ENCODE assay signal across 15 cellular contexts in the genomic region with DNA sequence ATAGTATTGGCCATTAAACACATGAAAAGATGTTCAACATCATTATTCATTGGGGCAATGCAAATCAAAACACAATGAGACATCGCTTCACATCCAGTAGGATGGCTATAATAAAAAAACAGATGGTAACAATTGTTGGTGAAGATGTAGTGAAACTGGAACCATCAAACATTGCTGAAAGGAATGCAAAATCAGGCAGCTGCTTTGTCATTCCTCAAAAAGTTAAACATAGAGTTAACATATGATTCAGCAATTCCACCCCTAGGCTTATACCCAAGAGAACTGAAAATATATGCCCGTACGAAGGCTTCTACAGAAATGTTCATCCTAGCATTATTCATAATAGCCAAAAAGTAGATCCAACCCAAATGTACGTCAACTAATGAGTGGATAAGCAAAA.
A peak's percentile ranks its signal among the peaks of the same experiment; 100 is the strongest.
DNase-seq lines count a peak whose midpoint lies in the region; TF ChIP-seq lines count a peak whose summit lies in the region.
"Had no signal": no experiment of that assay in that cellular context is flagged by ENCODE, and none has a peak within 500 bp of the region (broad histone marks: within the 10 kb centered on the region; RNA-seq: fewer than 3 reads in every experiment).

No MANE protein-coding gene starts in this region.

- H3K4me2 ChIP-seq in PC-9: no peak overlapping the region

- no peaks in the 10 kb centered on the region for H3K27me3 Mint-ChIP-seq in endodermal cell (ENCODE audit: insufficient read depth)
- peaks cover 22% of the 10 kb centered on the region for H3K27me3 Mint-ChIP-seq in activated CD4-positive, alpha-beta T cell treated with anti-CD3 and anti-CD28 coated beads, Interleukin-2, amount 10 ng/mL, durations not matched to agents 24 days and 14 days

- H3K9me3 ChIP-seq in endodermal cell (ENCODE audit: control insufficient read depth, low read length): no peaks in the 10 kb centered on the region
- H3K9me3 ChIP-seq in PC-9 (ENCODE audit: insufficient read depth, low read depth): no peaks in the 10 kb centered on the region

- no peaks in the 10 kb centered on the region for H3K79me2 ChIP-seq in PC-9 (ENCODE audit: low read depth)

- H2AFZ ChIP-seq in PC-9: no peak overlapping the region

- no peaks in the 10 kb centered on the region for H3K27me3 ChIP-seq in endodermal cell (ENCODE audit: control insufficient read depth, insufficient read depth, low read length, poor library complexity, severe bottlenecking)
- H3K27me3 ChIP-seq in PC-9 (ENCODE audit: insufficient read depth, low read depth): no peaks in the 10 kb centered on the region

- H4K20me1 ChIP-seq in PC-9 (ENCODE audit: insufficient read depth): no peaks in the 10 kb centered on the region

- no peaks in the 10 kb centered on the region for H3K36me3 Mint-ChIP-seq in endodermal cell (ENCODE audit: low read depth)
- H3K36me3 Mint-ChIP-seq in activated CD4-positive, alpha-beta T cell treated with anti-CD3 and anti-CD28 coated beads, Interleukin-2, amount 10 ng/mL, durations not matched to agents 24 days and 14 days (ENCODE audit: low read depth): no peaks in the 10 kb centered on the region
- H3K36me3 Mint-ChIP-seq: CD14-positive monocyte had no signal

- H3K4me3 ChIP-seq in fibroblast of villous mesenchyme (ENCODE audit: low read depth, low read length) (no peak overlapping the region), endodermal cell (ENCODE audit: low read length) (no peak overlapping the region), PC-9 (no peak overlapping the region)

- H3K4me1 ChIP-seq in endodermal cell (ENCODE audit: control insufficient read depth, insufficient read depth, low read length): no peaks in the 10 kb centered on the region
- H3K4me1 ChIP-seq in PC-9 (replicated peaks; ENCODE audit: insufficient read depth): no peaks in the 10 kb centered on the region

- intact Hi-C loops in PC-9 (cut with micrococcal nuclease; ENCODE audit: unreplicated experiment): no loop called here
- intact Hi-C loops in activated CD4-positive, alpha-beta T cell treated with anti-CD3 and anti-CD28 coated beads, Interleukin-2, amount 10 ng/mL, durations not matched to agents 24 days and 14 days (cut with micrococcal nuclease): no loop called here

- no peak overlapping the region for H3K9ac ChIP-seq in endodermal cell (ENCODE audit: extremely low read depth, low read length, poor library complexity, severe bottlenecking)

- no peaks in the 10 kb centered on the region for H3F3A ChIP-seq in PC-9 (ENCODE audit: insufficient read depth, low read depth)

- peaks cover 4% of the 10 kb centered on the region for H3K4me1 Mint-ChIP-seq in endodermal cell
- H3K4me1 Mint-ChIP-seq in activated CD4-positive, alpha-beta T cell treated with anti-CD3 and anti-CD28 coated beads, Interleukin-2, amount 10 ng/mL, durations not matched to agents 24 days and 14 days: no peaks in the 10 kb centered on the region

- H3K36me3 ChIP-seq in endodermal cell (ENCODE audit: control insufficient read depth, insufficient read depth, low read length) (no peaks in the 10 kb centered on the region), PC-9 (ENCODE audit: low read depth) (no peaks in the 10 kb centered on the region)

- no TSS peak for BruUV-seq in PC-9 (replicated peaks; lab: Mats Ljungman, UMichigan)

- DNase-seq in GM04504 (ENCODE audit: low read depth) (peak; percentile 64), amniotic stem cell (lab: John Stamatoyannopoulos, UW) (peak; percentile 24), fibroblast of villous mesenchyme (ENCODE audit: low read depth) (peak; percentile 69), anterior cingulate cortex (lab: John Stamatoyannopoulos, UW) (no peak), endodermal cell (no peak), PC-9 (no peak)
- DNase-seq in activated CD4-positive, alpha-beta T cell treated with anti-CD3 and anti-CD28 coated beads, Interleukin-2, amount 10 ng/mL, durations not matched to agents 24 days and 14 days: no peak
- DNase-seq: COR-L47, NCI-H1048, NCI-H1694, NCI-H2107, NCI-H226, NCI-H526, OCI-M1 had no signal

- H3K9me2 ChIP-seq in PC-9 (ENCODE audit: insufficient read depth): no peaks in the 10 kb centered on the region

- no peak for TF ChIP-seq CTCF in fibroblast of villous mesenchyme (IDR thresholded peaks at IDR 0.05; ENCODE audit: insufficient read depth, low read depth, low read length)
- no peak for TF ChIP-seq CTCF in endodermal cell (conservative IDR thresholded peaks at IDR 0.05)
- no peak for TF ChIP-seq CTCF in PC-9 (conservative IDR thresholded peaks at IDR 0.05)

- CTCF ChIA-PET in PC-9 (lab: Charles Lee): no interaction called here

- H3K27ac ChIP-seq in endodermal cell (ENCODE audit: low read depth, low read length) (no peak overlapping the region), PC-9 (no peak overlapping the region)

- WGBS in endodermal cell (ENCODE audit: insufficient coverage in 1 of 2, insufficient read length in 1 of 2), 2 experiments: 84 to 88% methylated on average over 1 to 4 of the region's 4 CpGs

- H3K9me3 Mint-ChIP-seq in endodermal cell: no peaks in the 10 kb centered on the region
- H3K9me3 Mint-ChIP-seq in activated CD4-positive, alpha-beta T cell treated with anti-CD3 and anti-CD28 coated beads, Interleukin-2, amount 10 ng/mL, durations not matched to agents 24 days and 14 days: no peaks in the 10 kb centered on the region
- H3K9me3 Mint-ChIP-seq: CD14-positive monocyte had no signal

- POLR2A ChIA-PET in PC-9 (lab: Charles Lee; ENCODE audit: unreplicated experiment): no interaction called here

- no peak overlapping the region for H3K27ac Mint-ChIP-seq in endodermal cell
- H3K27ac Mint-ChIP-seq in activated CD4-positive, alpha-beta T cell treated with anti-CD3 and anti-CD28 coated beads, Interleukin-2, amount 10 ng/mL, durations not matched to agents 24 days and 14 days: no peak overlapping the region
- H3K27ac Mint-ChIP-seq: CD14-positive monocyte had no signal

- H3K4me3 Mint-ChIP-seq in endodermal cell: no peak overlapping the region
- no peak overlapping the region for H3K4me3 Mint-ChIP-seq in activated CD4-positive, alpha-beta T cell treated with anti-CD3 and anti-CD28 coated beads, Interleukin-2, amount 10 ng/mL, durations not matched to agents 24 days and 14 days
- H3K4me3 Mint-ChIP-seq: CD14-positive monocyte had no signal

Comparison
In these comparisons a context has a peak if more than half of its experiments do, and no peak if none do; other contexts are left out.
1. DNase-seq: peak in GM04504 (single experiment), amniotic stem cell (single experiment) and fibroblast of villous mesenchyme (single experiment); none in anterior cingulate cortex (0 of 58), endodermal cell (single experiment), PC-9 (0 of 2) and activated CD4-positive, alpha-beta T cell treated with anti-CD3 and anti-CD28 coated beads, Interleukin-2, amount 10 ng/mL, durations not matched to agents 24 days and 14 days (single experiment).